Comparison of ENCODE assay signal across 11 cellular contexts in genomic region chr6:121333196-121333595, GRCh38. TPM values are rescaled to one million over a fixed set of nuclear protein-coding genes. Genes with fewer than 3 reads are reported as not detected.
DNase-seq lines count a peak whose midpoint lies in the region; ATAC-seq lines count a peak whose summit lies in the region.
"Had no signal": no experiment of that assay in that cellular context is flagged by ENCODE, and none has a peak within 500 bp of the region (broad histone marks: within the 10 kb centered on the region; RNA-seq: fewer than 3 reads in every experiment).

No MANE protein-coding gene starts in this region.

- intact Hi-C loops in activated naive CD4-positive, alpha-beta T cell treated with anti-CD3 and anti-CD28 coated beads for 36 hours (cut with micrococcal nuclease), result loop anchor here (5.0 kb wide), 2 partner anchors 319 to 699 kb away; no protein-coding TSS in a partner anchor

- peak overlapping the region; percentile 98 for H3K4me3 Mint-ChIP-seq in activated naive CD4-positive, alpha-beta T cell treated with anti-CD3 and anti-CD28 coated beads for 36 hours
- H3K4me3 Mint-ChIP-seq in effector memory CD8-positive, alpha-beta T cell, result peak overlapping the region; percentile 82 to 92
- peak overlapping the region; percentile 93 to 96 for H3K4me3 Mint-ChIP-seq in stimulated activated naive CD8-positive, alpha-beta T cell treated with anti-CD3 and anti-CD28 coated beads, Interleukin-15, amount 100 ng/mL, for 72 hours

- H3K36me3 Mint-ChIP-seq in activated naive CD4-positive, alpha-beta T cell treated with anti-CD3 and anti-CD28 coated beads for 36 hours (ENCODE audit: low read depth), result peaks cover 3% of the 10 kb centered on the region
- H3K36me3 Mint-ChIP-seq in effector memory CD8-positive, alpha-beta T cell (ENCODE audit: insufficient read depth), result peaks cover 14% of the 10 kb centered on the region

- no peak for ATAC-seq in effector memory CD8-positive, alpha-beta T cell (replicated peaks)
- ATAC-seq in stimulated activated naive CD8-positive, alpha-beta T cell treated with anti-CD3 and anti-CD28 coated beads, Interleukin-15, amount 100 ng/mL, for 72 hours, result no peak
- ATAC-seq in HG02610 (IDR thresholded peaks at IDR 0.05; ENCODE audit: unreplicated experiment), result no peak
- ATAC-seq: upper lobe of right lung had no signal

- no peaks in the 10 kb centered on the region for H3K9me3 Mint-ChIP-seq in activated naive CD4-positive, alpha-beta T cell treated with anti-CD3 and anti-CD28 coated beads for 36 hours
- H3K9me3 Mint-ChIP-seq in effector memory CD8-positive, alpha-beta T cell, result no peaks in the 10 kb centered on the region
- no peaks in the 10 kb centered on the region for H3K9me3 Mint-ChIP-seq in stimulated activated naive CD8-positive, alpha-beta T cell treated with anti-CD3 and anti-CD28 coated beads, Interleukin-15, amount 100 ng/mL, for 72 hours

- H3K27me3 Mint-ChIP-seq in activated naive CD4-positive, alpha-beta T cell treated with anti-CD3 and anti-CD28 coated beads for 36 hours (ENCODE audit: low read depth), result no peaks in the 10 kb centered on the region
- no peaks in the 10 kb centered on the region for H3K27me3 Mint-ChIP-seq in effector memory CD8-positive, alpha-beta T cell
- no peaks in the 10 kb centered on the region for H3K27me3 Mint-ChIP-seq in stimulated activated naive CD8-positive, alpha-beta T cell treated with anti-CD3 and anti-CD28 coated beads, Interleukin-15, amount 100 ng/mL, for 72 hours

- CTCF ChIA-PET in activated naive CD4-positive, alpha-beta T cell treated with anti-CD3 and anti-CD28 coated beads for 36 hours (lab: Charles Lee), result no interaction called here

- DNase-seq in activated naive CD4-positive, alpha-beta T cell treated with anti-CD3 and anti-CD28 coated beads for 36 hours, result no peak
- DNase-seq in activated naive CD4-positive, alpha-beta T cell treated with Interleukin-2 at 50 U/mL for 16 hours, result no peak
- DNase-seq in RKO (ENCODE audit: low spot score), result peak; percentile 45
- no peak for DNase-seq in effector memory CD8-positive, alpha-beta T cell
- no peak for DNase-seq in stimulated activated naive CD8-positive, alpha-beta T cell treated with anti-CD3 and anti-CD28 coated beads, Interleukin-15, amount 100 ng/mL, for 72 hours
- DNase-seq in dedifferentiated amniotic fluid mesenchymal stem cell (ENCODE audit: extremely low spot score), result no peak
- DNase-seq in EL, result no peak
- DNase-seq: colonic mucosa, NCI-H2081, upper lobe of right lung had no signal

- H3K4me1 Mint-ChIP-seq in activated naive CD4-positive, alpha-beta T cell treated with anti-CD3 and anti-CD28 coated beads for 36 hours (ENCODE audit: low read depth), result peaks cover 38% of the 10 kb centered on the region
- peaks cover 6 to 32% of the 10 kb centered on the region in 2 donors for H3K4me1 Mint-ChIP-seq in effector memory CD8-positive, alpha-beta T cell (ENCODE audit: low read depth in 2 of 2)
- peaks cover 49% of the 10 kb centered on the region for H3K4me1 Mint-ChIP-seq in stimulated activated naive CD8-positive, alpha-beta T cell treated with anti-CD3 and anti-CD28 coated beads, Interleukin-15, amount 100 ng/mL, for 72 hours

- H3K27ac Mint-ChIP-seq in activated naive CD4-positive, alpha-beta T cell treated with anti-CD3 and anti-CD28 coated beads for 36 hours, result peak overlapping the region; percentile 24
- peak overlapping the region; percentile 96 to 99 for H3K27ac Mint-ChIP-seq in effector memory CD8-positive, alpha-beta T cell
- peak overlapping the region; percentile 59 to 82 for H3K27ac Mint-ChIP-seq in stimulated activated naive CD8-positive, alpha-beta T cell treated with anti-CD3 and anti-CD28 coated beads, Interleukin-15, amount 100 ng/mL, for 72 hours

RNA-seq across cellular contexts. Expression of gene TBC1D32, which starts 1.1 kb away (rescaled TPM):
- 1 to 10 TPM; 6.9 to 8.2 TPM for total RNA-seq in activated naive CD4-positive, alpha-beta T cell treated with anti-CD3 and anti-CD28 coated beads for 36 hours

Comparison
In these comparisons a context has a peak if more than half of its experiments do, and no peak if none do; other contexts are left out.
1. H3K27ac Mint-ChIP-seq: peak in every context shown above with its lines; median percentile 98 in effector memory CD8-positive, alpha-beta T cell; 70 in stimulated activated naive CD8-positive, alpha-beta T cell treated with anti-CD3 and anti-CD28 coated beads, Interleukin-15, amount 100 ng/mL, for 72 hours; 24 in activated naive CD4-positive, alpha-beta T cell treated with anti-CD3 and anti-CD28 coated beads for 36 hours.